21 cellular contexts compared by ENCODE assay signal in the genomic region with DNA sequence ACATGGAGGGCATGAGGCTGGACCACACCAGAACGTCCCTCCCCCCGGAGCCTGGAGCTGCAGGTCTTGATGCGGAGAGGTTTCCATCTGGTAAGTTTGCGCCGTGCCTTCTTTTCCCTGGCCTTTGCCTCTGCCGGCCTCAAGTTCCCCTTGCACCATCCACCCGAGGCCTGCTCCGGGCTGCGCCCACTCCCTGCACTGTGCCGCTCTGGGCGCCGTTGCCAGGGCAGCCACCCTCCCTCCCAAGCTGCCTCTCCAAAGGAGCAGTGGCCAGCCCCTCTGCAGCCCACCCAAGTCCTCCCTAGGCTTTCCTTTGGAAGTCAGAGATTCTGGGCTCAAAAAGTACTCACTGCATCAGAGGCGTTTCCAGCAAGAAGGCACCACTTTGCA. TPM values are rescaled to one million over a fixed set of nuclear protein-coding genes. Genes with fewer than 3 reads are reported as not detected.
"Had no signal": no experiment of that assay in that cellular context is flagged by ENCODE, and none has a peak within 500 bp of the region (broad histone marks: within the 10 kb centered on the region; RNA-seq: fewer than 3 reads in every experiment).

No MANE protein-coding gene starts in this region.

- ATAC-seq: activated T-helper 17 cell treated with anti-CD3 and anti-CD28 coated beads, Interleukin-2, amount 50 U/mL, for 72 hours; left ventricle myocardium superior; mucosa of descending colon; naive thymus-derived CD4-positive, alpha-beta T cell had no signal

- H3K36me3 ChIP-seq: tibial artery, uterus had no signal

- H3K4me3 Mint-ChIP-seq: activated naive CD4-positive, alpha-beta T cell treated with anti-CD3 and anti-CD28 coated beads for 36 hours; activated T-helper 17 cell treated with anti-CD3 and anti-CD28 coated beads, Interleukin-2, amount 50 U/mL, for 72 hours; memory B cell; naive thymus-derived CD4-positive, alpha-beta T cell had no signal

- H3K27ac Mint-ChIP-seq: activated naive CD4-positive, alpha-beta T cell treated with anti-CD3 and anti-CD28 coated beads for 36 hours; activated T-helper 17 cell treated with anti-CD3 and anti-CD28 coated beads, Interleukin-2, amount 50 U/mL, for 72 hours; memory B cell; naive thymus-derived CD4-positive, alpha-beta T cell; progenitor cell of endocrine pancreas had no signal

- H3K36me3 Mint-ChIP-seq: memory B cell; naive thymus-derived CD4-positive, alpha-beta T cell had no signal

- H3K9me3 ChIP-seq: mucosa of descending colon, tibial artery, uterus had no signal

- DNase-seq: activated CD4-positive, alpha-beta T cell treated with anti-CD3 and anti-CD28 coated beads, Interleukin-2, amount 50 U/mL, for 1 hour; activated naive CD4-positive, alpha-beta T cell treated with anti-CD3 and anti-CD28 coated beads for 36 hours; activated T-cell treated with anti-CD3 and anti-CD28 coated beads for 4 hours; cortex of kidney; effector CD4-positive, alpha-beta T cell; kidney; left ventricle myocardium superior; mucosa of descending colon; nucleus accumbens; stimulated activated naive CD4-positive, alpha-beta T cell treated with Interleukin-2 at 50 U/mL for 16 hours; substantia nigra; T1000 had no signal

- H3K4me1 ChIP-seq: tibial artery, uterus had no signal

- H3K9me3 Mint-ChIP-seq: activated naive CD4-positive, alpha-beta T cell treated with anti-CD3 and anti-CD28 coated beads for 36 hours; activated T-helper 17 cell treated with anti-CD3 and anti-CD28 coated beads, Interleukin-2, amount 50 U/mL, for 72 hours; memory B cell; naive thymus-derived CD4-positive, alpha-beta T cell had no signal

- H3K4me1 Mint-ChIP-seq: activated T-helper 17 cell treated with anti-CD3 and anti-CD28 coated beads, Interleukin-2, amount 50 U/mL, for 72 hours; memory B cell; naive thymus-derived CD4-positive, alpha-beta T cell had no signal

- H3K27me3 ChIP-seq: uterus had no signal

- H3K4me3 ChIP-seq: mucosa of descending colon, tibial artery, uterus had no signal

- H3K27ac ChIP-seq: tibial artery, uterus had no signal

RNA-seq across cellular contexts. Expression of a gene that starts 46.2 kb away (rescaled TPM):
- total RNA-seq: activated naive CD4-positive, alpha-beta T cell treated with anti-CD3 and anti-CD28 coated beads for 36 hours; activated T-helper 17 cell treated with anti-CD3 and anti-CD28 coated beads, Interleukin-2, amount 50 U/mL, for 72 hours; T-helper 1 cell treated with Interleukin-12 subunit alpha and Interleukin-12 subunit beta and Interleukin-4 antibody, amounts not matched to agents 30 ng/mL and 1 ng/mL, for 36 hours had no signal
- polyA plus RNA-seq: naive thymus-derived CD4-positive, alpha-beta T cell had no signal

RNA-seq across cellular contexts. Expression of a gene that starts 53.0 kb away (rescaled TPM):
- total RNA-seq: activated naive CD4-positive, alpha-beta T cell treated with anti-CD3 and anti-CD28 coated beads for 36 hours; activated T-helper 17 cell treated with anti-CD3 and anti-CD28 coated beads, Interleukin-2, amount 50 U/mL, for 72 hours; aorta; frontal cortex; kidney; naive thymus-derived CD4-positive, alpha-beta T cell; T-helper 1 cell treated with Interleukin-12 subunit alpha and Interleukin-12 subunit beta and Interleukin-4 antibody, amounts not matched to agents 30 ng/mL and 1 ng/mL, for 36 hours had no signal
- polyA plus RNA-seq: naive thymus-derived CD4-positive, alpha-beta T cell had no signal
